13 cellular contexts compared by ENCODE assay signal in the genomic region with DNA sequence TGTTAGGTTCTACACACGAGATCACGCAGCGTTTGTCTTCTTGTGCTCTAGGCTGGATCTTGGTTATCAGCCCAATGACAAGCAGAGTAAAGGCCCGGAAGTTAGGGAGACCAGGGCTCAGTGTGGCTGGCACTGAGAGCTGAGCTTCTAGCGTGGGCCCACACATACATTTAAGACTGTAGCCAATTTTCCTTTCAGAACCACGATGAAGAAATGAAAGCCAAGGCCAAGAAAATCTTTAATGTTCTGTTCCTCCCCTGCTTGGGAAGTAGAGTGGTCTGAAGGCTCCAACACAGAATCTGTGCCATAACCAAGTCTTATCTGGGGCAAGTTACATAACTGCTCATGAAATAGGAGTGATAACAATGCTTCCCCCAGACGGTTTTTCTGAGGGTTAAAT. TPM values are rescaled to one million over a fixed set of nuclear protein-coding genes. Genes with fewer than 3 reads are reported as not detected.
DNase-seq lines count a peak whose midpoint lies in the region; ATAC-seq and TF ChIP-seq lines count a peak whose summit lies in the region.
"Had no signal": no experiment of that assay in that cellular context is flagged by ENCODE, and none has a peak within 500 bp of the region (broad histone marks: within the 10 kb centered on the region; RNA-seq: fewer than 3 reads in every experiment).

No MANE protein-coding gene starts in this region.

- no peaks in the 10 kb centered on the region for H3K9me3 Mint-ChIP-seq in mesothelial cell of epicardium

- no peaks in the 10 kb centered on the region for H3K27me3 Mint-ChIP-seq in mesothelial cell of epicardium (ENCODE audit: low read depth)

- peak; percentile 16 for DNase-seq in left ventricle myocardium superior
- DNase-seq in cardiac septum (ENCODE audit: low spot score): no peak
- peak; percentile 48 for DNase-seq in amniotic epithelial cell (ENCODE audit: low read depth)
- no peak for DNase-seq in mesothelial cell of epicardium (ENCODE audit: low spot score in 2 of 2, unreplicated experiment in 2 of 2)
- peak in 1 of 2 donors; percentile 33 for DNase-seq in aorta
- no peak for DNase-seq in D341Med (ENCODE audit: low spot score)
- no peak for DNase-seq in AML-193 (lab: John Stamatoyannopoulos, UW)
- DNase-seq: cortex of kidney, NCI-H1417, NCI-H526, T-helper 9 cell had no signal

- H3K9me3 ChIP-seq in aorta (ENCODE audit: control insufficient read depth, low read length): no peaks in the 10 kb centered on the region
- H3K9me3 ChIP-seq: mucosa of descending colon had no signal

- H3K27ac Mint-ChIP-seq in mesothelial cell of epicardium: peak overlapping the region; percentile 1

- 8 to 9% methylated on average over 7 of the region's 7 CpGs for WGBS in aorta, 2 donors

- H3K4me1 Mint-ChIP-seq in mesothelial cell of epicardium: peaks cover 47% of the 10 kb centered on the region

- intact Hi-C loops in left ventricle myocardium superior (cut with micrococcal nuclease) (no loop called here), cardiac septum (cut with DNase I) (loop anchor here (10.0 kb wide), 1 partner anchor 64 kb away; no protein-coding TSS in a partner anchor), aorta (cut with DNase I) (no loop called here)

- no peak for TF ChIP-seq CTCF in mesothelial cell of epicardium (IDR thresholded peaks at IDR 0.05; ENCODE audit: unreplicated experiment)

- H3K4me3 ChIP-seq in aorta (ENCODE audit: low read length in 2 of 2): no peak overlapping the region
- H3K4me3 ChIP-seq: mucosa of descending colon had no signal

- peaks cover 5% of the 10 kb centered on the region for H3K36me3 Mint-ChIP-seq in mesothelial cell of epicardium

- H3K4me1 ChIP-seq in aorta (ENCODE audit: control insufficient read depth in 1 of 2, insufficient read depth in 2 of 2, low read length in 2 of 2): peaks cover 0 to 4% of the 10 kb centered on the region in 2 donors

- no peaks in the 10 kb centered on the region for H3K27me3 ChIP-seq in aorta (ENCODE audit: control insufficient read depth in 1 of 2, insufficient read depth in 2 of 2, low read length in 1 of 2)

- H3K27ac ChIP-seq in aorta (ENCODE audit: low read depth in 1 of 2, low read length in 2 of 2): peak overlapping the region; percentile 73 to 77

- ATAC-seq in left ventricle myocardium superior (no peak), aorta (ENCODE audit: low FRiP score) (no peak), HG03025 (IDR thresholded peaks at IDR 0.05; ENCODE audit: low FRiP score, unreplicated experiment) (no peak)
- ATAC-seq: mucosa of descending colon had no signal

- H3K36me3 ChIP-seq in aorta (ENCODE audit: control insufficient read depth in 1 of 2, insufficient read depth in 2 of 2, low read length in 1 of 2): no peaks in the 10 kb centered on the region

- no peak overlapping the region for H3K4me3 Mint-ChIP-seq in mesothelial cell of epicardium

RNA-seq across cellular contexts. Expression of a gene that starts 4.7 kb away (rescaled TPM):
- 45.4 TPM for total RNA-seq in left ventricle myocardium superior
- 55.1 TPM for total RNA-seq in cardiac septum
- total RNA-seq in mesothelial cell of epicardium: 15.6 to 17.4 TPM (median 16.4 TPM) in 3 replicates
- total RNA-seq in aorta: 10 to 100 TPM; 26.5 to 36.3 TPM
- polyA plus RNA-seq in aorta: 10 to 100 TPM; 25.4 to 29.9 TPM

RNA-seq across cellular contexts. Expression of a gene that starts 47.0 kb away (rescaled TPM):
- total RNA-seq in left ventricle myocardium superior (11.1 TPM), cardiac septum (9.9 TPM), mesothelial cell of epicardium (8.1 to 9.1 TPM (median 8.8 TPM) in 3 replicates), aorta (1 to 10 TPM; 9.0 to 9.9 TPM)
- 1 to 10 TPM; 7.9 to 9.6 TPM for polyA plus RNA-seq in aorta

Comparison
In these comparisons a context has a peak if more than half of its experiments do, and no peak if none do; other contexts are left out.
1. DNase-seq: peak in left ventricle myocardium superior (single experiment) and amniotic epithelial cell (single experiment); none in cardiac septum (single experiment), mesothelial cell of epicardium (0 of 2), D341Med (single experiment) and AML-193 (0 of 2).